8 cellular contexts compared by ENCODE assay signal in the genomic region with DNA sequence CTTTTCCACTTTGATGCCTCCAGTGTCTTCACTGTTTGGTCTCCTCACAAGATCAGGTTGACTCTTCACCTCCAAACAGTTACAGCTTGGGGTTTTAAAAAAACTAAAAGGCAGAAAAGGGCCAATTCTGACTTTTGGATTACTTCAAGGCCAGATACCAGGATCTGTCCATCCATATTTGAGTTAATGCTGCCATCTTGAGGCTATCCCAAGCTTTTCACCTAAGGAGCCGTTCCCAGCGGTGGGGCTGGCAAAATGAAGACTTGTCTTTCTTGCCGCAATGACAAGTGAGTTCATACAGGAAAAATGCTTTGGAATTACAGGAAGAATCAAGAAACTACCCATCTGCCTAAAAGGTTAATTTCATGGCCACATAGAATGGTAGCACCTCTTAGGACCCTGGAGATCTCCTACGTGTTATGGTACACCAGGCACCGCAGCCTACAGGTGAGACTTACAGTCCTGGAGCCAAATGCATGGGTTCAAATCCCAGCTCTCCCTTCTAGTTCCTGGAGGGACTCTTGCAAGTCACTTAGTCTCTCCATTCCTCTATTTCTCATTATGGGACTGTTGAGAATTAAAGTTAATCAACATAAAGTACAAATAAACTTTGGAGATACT. TPM values are rescaled to one million over a fixed set of nuclear protein-coding genes. Genes with fewer than 3 reads are reported as not detected.
DNase-seq lines count a peak whose midpoint lies in the region; ATAC-seq and TF ChIP-seq lines count a peak whose summit lies in the region.

No MANE protein-coding gene starts in this region.

- intact Hi-C loops in cardiac septum (cut with DNase I): loop anchor here (10.0 kb wide), 1 partner anchor 1169 kb away; no protein-coding TSS in a partner anchor
- intact Hi-C loops in mammary epithelial cell (cut with micrococcal nuclease): loop anchor here (1.0 to 10.0 kb wide), 12 partner anchors 227 to 1169 kb away; a partner anchor contains a TSS
- intact Hi-C loops in left colon (cut with DNase I, micrococcal nuclease): loop anchor here in 1 of 2 donors (10.0 kb wide), 1 partner anchor 689 kb away; no protein-coding TSS in a partner anchor
- intact Hi-C loops in uterus (cut with DNase I; ENCODE audit: low total_unique reads): no loop called here

- ATAC-seq in left colon: peak; percentile 86

- H2AFZ ChIP-seq in mammary epithelial cell (ENCODE audit: low read depth, low read length): peak overlapping the region; percentile 22

- in situ Hi-C loops in mammary epithelial cell (cut with MboI; ENCODE audit: low sequenced_read_pairs in 2 of 2): loop anchor here (10.0 to 25.0 kb wide), 4 partner anchors 452 to 1152 kb away; no protein-coding TSS in a partner anchor

- peak; percentile 52 to 77 for DNase-seq in cardiac muscle cell (ENCODE audit: low read depth in 1 of 2, low spot score in 1 of 2)
- DNase-seq in cardiac septum (ENCODE audit: low spot score): no peak
- peak; percentile 68 for DNase-seq in HCEC 1CT
- DNase-seq in NCI-H460 (ENCODE audit: extremely low read depth, low read depth): peak; percentile 48
- peak; percentile 64 for DNase-seq in mammary epithelial cell
- peak in 1 of 2 donors; percentile 16 for DNase-seq in left colon
- no peak for DNase-seq in uterus
- DNase-seq in stimulated activated CD8-positive, alpha-beta memory T cell treated with anti-CD3 and anti-CD28 coated beads, Interleukin-4, amount 100 ng/mL, for 48 hours: no peak

- 37% methylated on average over 5 of the region's 5 CpGs for WGBS in mammary epithelial cell (ENCODE audit: low coverage, missing lambda C conversion rate)

- H3K36me3 ChIP-seq in cardiac muscle cell (no peaks in the 10 kb centered on the region), mammary epithelial cell (ENCODE audit: insufficient read depth, low read length) (no peaks in the 10 kb centered on the region), uterus (no peaks in the 10 kb centered on the region)

- no peaks in the 10 kb centered on the region for H3K79me2 ChIP-seq in mammary epithelial cell (ENCODE audit: insufficient read depth, low read length)

- dilution Hi-C loops in mammary epithelial cell (cut with HindIII; ENCODE audit: low sequenced_read_pairs): loop anchor here (25.0 kb wide), 1 partner anchor 702 kb away; no protein-coding TSS in a partner anchor

- H3K27me3 ChIP-seq in cardiac muscle cell: peaks cover 25% of the 10 kb centered on the region
- H3K27me3 ChIP-seq in mammary epithelial cell (ENCODE audit: insufficient read depth, low read length): no peaks in the 10 kb centered on the region
- H3K27me3 ChIP-seq in uterus: no peaks in the 10 kb centered on the region

- peak; percentile 69 for TF ChIP-seq CTCF in cardiac muscle cell (IDR thresholded peaks at IDR 0.05; ENCODE audit: low read depth, low read length)
- TF ChIP-seq CTCF in mammary epithelial cell (conservative IDR thresholded peaks at IDR 0.05 in 1 of 2, IDR thresholded peaks at IDR 0.05 in 1 of 2; ENCODE audit: extremely low read depth in 1 of 2, insufficient read depth in 1 of 2, low read depth in 1 of 2, low read length in 2 of 2): peak; percentile 76
- TF ChIP-seq CTCF in uterus (IDR thresholded peaks at IDR 0.05): peak; percentile 25 to 40 (median 37)

- no TSS peak for BruUV-seq in mammary epithelial cell (replicated peaks; lab: Mats Ljungman, UMichigan)

- no peaks in the 10 kb centered on the region for H3K4me1 ChIP-seq in cardiac muscle cell (ENCODE audit: low read depth)
- H3K4me1 ChIP-seq in mammary epithelial cell (ENCODE audit: insufficient read depth, low read length): no peaks in the 10 kb centered on the region
- H3K4me1 ChIP-seq in uterus: no peaks in the 10 kb centered on the region

- no peak for TF ChIP-seq POLR2A in uterus (IDR thresholded peaks at IDR 0.05)

- H3K27ac ChIP-seq in cardiac muscle cell: no peak overlapping the region
- no peak overlapping the region for H3K27ac ChIP-seq in mammary epithelial cell (ENCODE audit: insufficient read depth, low read depth, low read length)
- no peak overlapping the region for H3K27ac ChIP-seq in uterus

- CTCF ChIA-PET in mammary epithelial cell (lab: Charles Lee; ENCODE audit: low non-redundant PET): interaction anchor here (0.6 to 0.8 kb wide), 2 partner anchors 762 to 772 kb away, joined by 6 to 7 read pairs; a partner anchor contains a TSS

- no peak overlapping the region for H3K9ac ChIP-seq in mammary epithelial cell (ENCODE audit: insufficient read depth, low read length)

- no peak overlapping the region for H3K4me2 ChIP-seq in mammary epithelial cell (ENCODE audit: insufficient read depth, low read depth, low read length)

- H4K20me1 ChIP-seq in mammary epithelial cell (ENCODE audit: insufficient read depth, low read length): no peaks in the 10 kb centered on the region

- H3K4me3 ChIP-seq in cardiac muscle cell (no peak overlapping the region), mammary epithelial cell (replicated peaks in 1 of 3; ENCODE audit: insufficient read depth in 1 of 3, low read depth in 2 of 3, low read length in 3 of 3) (no peak overlapping the region), uterus (no peak overlapping the region)

- no peaks in the 10 kb centered on the region for H3K9me3 ChIP-seq in cardiac muscle cell (ENCODE audit: low read depth)
- H3K9me3 ChIP-seq in mammary epithelial cell (replicated peaks; ENCODE audit: insufficient read depth, low read length): no peaks in the 10 kb centered on the region
- H3K9me3 ChIP-seq in uterus: no peaks in the 10 kb centered on the region

RNA-seq across cellular contexts. Expression of a gene that starts 6.0 kb away (rescaled TPM):
- not detected in 2 replicates for total RNA-seq in cardiac muscle cell
- not detected in 2 replicates for polyA plus RNA-seq in cardiac muscle cell
- total RNA-seq in cardiac septum: not detected
- total RNA-seq in NCI-H460 (2014; rRNA removed; shearing (Covaris generic)): not detected in 2 replicates
- polyA plus RNA-seq in NCI-H460 (2014; cell fraction: nucleus; rRNA removed): not detected in 2 replicates
- total RNA-seq in mammary epithelial cell: not detected
- polyA plus RNA-seq in mammary epithelial cell: not detected
- not detected for polyA minus RNA-seq in mammary epithelial cell
- not detected for total RNA-seq in left colon
- total RNA-seq in uterus: not detected

Comparison
In these comparisons a context has a peak if more than half of its experiments do, and no peak if none do; other contexts are left out.
1. DNase-seq: peak in cardiac muscle cell (2 of 2), HCEC 1CT (single experiment), NCI-H460 (single experiment) and mammary epithelial cell (single experiment); none in cardiac septum (single experiment), uterus (0 of 2) and stimulated activated CD8-positive, alpha-beta memory T cell treated with anti-CD3 and anti-CD28 coated beads, Interleukin-4, amount 100 ng/mL, for 48 hours (single experiment).
2. Peak in every context shown above with its lines, with median percentiles within 50 percentile points of each other: CTCF ChIP-seq.